14 cellular contexts compared by ENCODE assay signal in the genomic region with DNA sequence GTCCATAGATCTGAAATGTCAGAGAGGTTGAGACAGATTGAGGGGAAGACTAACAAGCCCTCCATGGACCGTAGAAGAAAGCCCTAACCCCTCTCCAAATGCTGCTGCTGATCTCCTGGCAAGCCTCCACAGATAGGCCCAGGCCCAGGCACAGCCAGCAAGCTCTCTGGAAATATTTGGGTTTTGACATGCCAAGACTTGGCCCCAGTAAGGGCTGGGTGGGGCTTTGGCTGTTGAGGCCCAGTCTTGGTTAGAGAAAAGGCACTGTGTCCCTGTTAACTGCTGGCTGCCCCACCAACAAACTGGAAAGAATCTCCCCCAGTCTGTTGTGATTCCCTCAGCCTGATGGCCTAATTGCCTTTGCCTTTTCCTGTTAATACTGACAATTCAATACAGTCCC.
DNase-seq lines count a peak whose midpoint lies in the region; ATAC-seq, FAIRE-seq and TF ChIP-seq lines count a peak whose summit lies in the region.
"Had no signal": no experiment of that assay in that cellular context is flagged by ENCODE, and none has a peak within 500 bp of the region (broad histone marks: within the 10 kb centered on the region; RNA-seq: fewer than 3 reads in every experiment).

No MANE protein-coding gene starts in this region.

- peaks cover 0 to 23% (median 0%) of the 10 kb centered on the region in 9 donors for H3K36me3 ChIP-seq in heart right ventricle
- no peaks in the 10 kb centered on the region for H3K36me3 ChIP-seq in prostate gland
- H3K36me3 ChIP-seq in aorta (ENCODE audit: control insufficient read depth in 1 of 2, insufficient read depth in 2 of 2, low read length in 1 of 2) = no peaks in the 10 kb centered on the region
- no peaks in the 10 kb centered on the region for H3K36me3 ChIP-seq in pancreas

- no peak for TF ChIP-seq POLR2A in prostate gland (IDR thresholded peaks at IDR 0.05)

- no peaks in the 10 kb centered on the region for H3K27me3 ChIP-seq in heart right ventricle
- H3K27me3 ChIP-seq in prostate gland (replicated peaks; ENCODE audit: insufficient read depth) = no peaks in the 10 kb centered on the region
- no peaks in the 10 kb centered on the region for H3K27me3 ChIP-seq in aorta (ENCODE audit: control insufficient read depth in 1 of 2, insufficient read depth in 2 of 2, low read length in 1 of 2)
- no peaks in the 10 kb centered on the region for H3K27me3 ChIP-seq in pancreas

- peak overlapping the region in 6 of 10 donors; percentile 21 to 71 (median 44) for H3K27ac ChIP-seq in heart right ventricle
- no peak overlapping the region for H3K27ac ChIP-seq in prostate gland
- H3K27ac ChIP-seq in aorta (ENCODE audit: low read depth in 1 of 2, low read length in 2 of 2) = peak overlapping the region; percentile 67 to 68
- no peak overlapping the region for H3K27ac ChIP-seq in pancreas
- H3K27ac ChIP-seq: PC-9 had no signal

- 43 to 45% methylated on average over 1 of the region's 1 CpG for WGBS in heart right ventricle, 2 donors
- 70% methylated on average over 1 of the region's 1 CpG for WGBS in prostate gland
- WGBS in aorta, 2 donors = 0 to 2% methylated on average over 1 of the region's 1 CpG
- 80 to 100% methylated on average over 1 of the region's 1 CpG for WGBS in pancreas, 2 donors

- intact Hi-C loops in heart right ventricle (cut with DNase I) = no loop called here
- intact Hi-C loops in prostate gland (cut with DNase I) = no loop called here
- intact Hi-C loops in aorta (cut with DNase I) = no loop called here
- intact Hi-C loops in pancreas (cut with DNase I) = no loop called here

- DNase-seq in heart right ventricle (peak; percentile 25 to 34), prostate gland (ENCODE audit: low spot score) (peak; percentile 13), aorta (peak; percentile 67 to 79), SIG-M5 treated with dmso at 0.1 percent for 504 hours (lab: John Stamatoyannopoulos, UW; ENCODE audit: unreplicated experiment) (no peak), pancreas (no peak)
- DNase-seq: CD8-positive, alpha-beta memory T cell; EL; H7; KG1; NCI-H1105; NCI-H187; PC-9 had no signal

- no peak for FAIRE-seq in pancreas (lab: Jason Lieb, UNC)

- H3K9me3 ChIP-seq in heart right ventricle (peaks cover 0 to 21% (median 0%) of the 10 kb centered on the region in 11 donors), prostate gland (no peaks in the 10 kb centered on the region), aorta (ENCODE audit: control insufficient read depth, low read length) (no peaks in the 10 kb centered on the region), pancreas (no peaks in the 10 kb centered on the region)

- H3K4me3 ChIP-seq in heart right ventricle (no peak overlapping the region), prostate gland (no peak overlapping the region), aorta (ENCODE audit: low read length in 2 of 2) (no peak overlapping the region), pancreas (no peak overlapping the region)
- H3K4me3 ChIP-seq: PC-9 had no signal

- ATAC-seq in esophagus mucosa (peak; percentile 44), heart right ventricle (peak; percentile 58 to 90 (median 76)), aorta (ENCODE audit: low FRiP score) (peak; percentile 82), HG02840 (IDR thresholded peaks at IDR 0.05; ENCODE audit: low FRiP score, unreplicated experiment) (no peak), pancreas (no peak)

- H3K4me1 ChIP-seq in heart right ventricle (peaks cover 4 to 27% (median 15%) of the 10 kb centered on the region in 9 donors), prostate gland (replicated peaks) (no peaks in the 10 kb centered on the region), aorta (ENCODE audit: control insufficient read depth in 1 of 2, insufficient read depth in 2 of 2, low read length in 2 of 2) (peaks cover 0 to 5% of the 10 kb centered on the region in 2 donors), pancreas (no peaks in the 10 kb centered on the region)

- no peak for TF ChIP-seq CTCF in heart right ventricle (IDR thresholded peaks at IDR 0.05)
- TF ChIP-seq CTCF in prostate gland (IDR thresholded peaks at IDR 0.05) = no peak
- TF ChIP-seq CTCF in pancreas (IDR thresholded peaks at IDR 0.05) = no peak

Comparison
In these comparisons a context has a peak if more than half of its experiments do, and no peak if none do; other contexts are left out.
1. ATAC-seq: peak in esophagus mucosa (single experiment), heart right ventricle (8 of 8) and aorta (single experiment); none in HG02840 (single experiment) and pancreas (0 of 4).
2. DNase-seq: peak in heart right ventricle (2 of 2), prostate gland (single experiment) and aorta (2 of 2); none in SIG-M5 treated with dmso at 0.1 percent for 504 hours (single experiment) and pancreas (0 of 6).
3. H3K27ac ChIP-seq: peak in heart right ventricle (6 of 10) and aorta (2 of 2); none in prostate gland (0 of 2) and pancreas (0 of 4).